In the genomic region with DNA sequence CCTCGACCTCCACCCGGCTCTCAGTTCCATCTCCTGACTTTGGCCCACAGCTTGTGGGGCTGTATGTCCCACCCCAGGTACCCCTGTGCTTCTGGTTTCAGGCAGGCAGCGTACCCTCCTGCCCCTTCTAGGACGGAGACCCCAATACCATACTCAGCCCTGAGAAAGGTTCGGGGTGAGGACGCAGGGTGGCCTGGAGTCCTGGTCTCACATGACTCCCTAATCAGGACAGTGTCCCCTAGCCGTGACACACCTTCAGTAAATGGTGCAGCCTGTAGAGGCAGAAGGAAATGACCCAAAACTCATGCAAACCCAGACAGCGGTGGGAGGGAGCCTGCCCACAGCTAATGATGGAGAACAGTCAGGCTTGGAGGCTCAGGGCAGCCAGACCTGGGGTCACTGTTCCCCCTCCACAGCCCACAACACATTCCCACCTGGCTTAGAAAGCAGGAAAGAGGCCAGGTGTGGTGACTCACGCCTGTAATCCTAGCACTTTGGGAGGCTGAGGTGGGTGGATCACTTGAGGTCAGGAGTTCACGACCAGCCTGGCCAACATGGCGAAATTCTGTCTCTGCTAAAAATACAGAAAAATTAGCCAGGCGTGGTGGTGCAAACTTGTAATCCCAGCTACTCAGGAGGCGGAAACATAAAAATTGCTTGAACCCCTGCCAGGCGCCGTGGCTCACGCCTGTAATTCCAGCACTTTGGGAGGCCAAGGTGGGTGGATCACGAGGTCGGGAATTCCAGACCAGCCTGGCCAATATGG, we compare ENCODE assay signal across 1 cellular context.
TF ChIP-seq lines count a peak whose summit lies in the region.

No MANE protein-coding gene starts in this region.

TF ChIP-seq in HepG2, 621 proteins besides CTCF, POLR2A, EP300 and RAD21:
- no peak for TF ChIP-seq ZNF501 (CRISPR knock-in tag; IDR thresholded peaks at IDR 0.05)
- peak; percentile 73; the same call in 1 of the 2 replicates for TF ChIP-seq RXRA (CRISPR knock-in tag; IDR thresholded peaks at IDR 0.05)
- TF ChIP-seq ZNF460 (CRISPR knock-in tag; IDR thresholded peaks at IDR 0.05; ENCODE audit: borderline replicate concordance): peak; percentile 72
- peak; percentile 78 for TF ChIP-seq FOSL2 (CRISPR knock-in tag; IDR thresholded peaks at IDR 0.05)
- no peak for TF ChIP-seq FOXA1 (IDR thresholded peaks at IDR 0.05)
- TF ChIP-seq FOXA1 (CRISPR knock-in tag; IDR thresholded peaks at IDR 0.05): no peak
- TF ChIP-seq RARA (CRISPR knock-in tag; IDR thresholded peaks at IDR 0.05): peak; percentile 69
- TF ChIP-seq PITX1 (CRISPR knock-in tag; IDR thresholded peaks at IDR 0.05): no peak
- 0 out of 2 replicates have a peak, but pooled peaks have one; percentile 26 for TF ChIP-seq KDM5B (CRISPR knock-in tag; IDR thresholded peaks at IDR 0.05; ENCODE audit: borderline replicate concordance)
- no peak for TF ChIP-seq KAT7 (CRISPR knock-in tag; IDR thresholded peaks at IDR 0.05; ENCODE audit: borderline replicate concordance)
- no peak for TF ChIP-seq ZNF329 (CRISPR knock-in tag; IDR thresholded peaks at IDR 0.05; ENCODE audit: low read depth)
- TF ChIP-seq, protein P1, sequence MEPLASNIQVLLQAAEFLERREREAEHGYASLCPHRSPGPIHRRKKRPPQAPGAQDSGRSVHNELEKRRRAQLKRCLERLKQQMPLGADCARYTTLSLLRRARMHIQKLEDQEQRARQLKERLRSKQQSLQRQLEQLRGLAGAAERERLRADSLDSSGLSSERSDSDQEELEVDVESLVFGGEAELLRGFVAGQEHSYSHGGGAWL (CRISPR knock-in tag; IDR thresholded peaks at IDR 0.05): no peak
